25 cellular contexts compared by ENCODE assay signal in genomic region chr1:1170215-1170890, GRCh38. TPM values are rescaled to one million over a fixed set of nuclear protein-coding genes. Genes with fewer than 3 reads are reported as not detected.
A peak's percentile ranks its signal among the peaks of the same experiment; 100 is the strongest.
DNase-seq lines count a peak whose midpoint lies in the region; ATAC-seq, FAIRE-seq and TF ChIP-seq lines count a peak whose summit lies in the region.
"Had no signal": no experiment of that assay in that cellular context is flagged by ENCODE, and none has a peak within 500 bp of the region (broad histone marks: within the 10 kb centered on the region; RNA-seq: fewer than 3 reads in every experiment).

No MANE protein-coding gene starts in this region.

- H3K27me3 ChIP-seq in osteoblast (ENCODE audit: insufficient read depth, low read length) (peaks cover 26% of the 10 kb centered on the region), small intestine (ENCODE audit: control insufficient read depth in 2 of 2, insufficient read depth in 2 of 2, low read length in 2 of 2) (peaks cover 0 to 3% of the 10 kb centered on the region in 2 donors)

- POLR2A ChIA-PET in activated naive CD8-positive, alpha-beta T cell treated with anti-CD3 and anti-CD28 coated beads, Interleukin-2, amount 10 ng/mL, durations not matched to agents 7 days and 5 days (lab: Charles Lee) = interaction anchor here (1.0 to 1.3 kb wide), 2 partner anchors 40 to 157 kb away, joined by 4 read pairs; partner anchors contain the start of gene ISG15

- H3K4me2 ChIP-seq in osteoblast (ENCODE audit: insufficient read depth, low read length) = no peak overlapping the region

- H2AFZ ChIP-seq in osteoblast (ENCODE audit: low read length) = no peak overlapping the region

- peaks cover 9% of the 10 kb centered on the region for H3K4me1 Mint-ChIP-seq in activated naive CD8-positive, alpha-beta T cell treated with anti-CD3 and anti-CD28 coated beads, Interleukin-2, amount 10 ng/mL, durations not matched to agents 7 days and 5 days
- H3K4me1 Mint-ChIP-seq in activated naive CD8-positive, alpha-beta T cell treated with anti-CD3 and anti-CD28 coated beads, Interleukin-2, amount 50 U/mL, for 24 hours = peaks cover 29% of the 10 kb centered on the region

- H4K20me1 ChIP-seq in osteoblast (ENCODE audit: insufficient read depth, low read length) = no peaks in the 10 kb centered on the region

- no peak for TF ChIP-seq CTCF in osteoblast (IDR thresholded peaks at IDR 0.05; ENCODE audit: extremely low read depth, low read depth, low read length)

- peaks cover 11% of the 10 kb centered on the region for H3K27me3 Mint-ChIP-seq in activated naive CD8-positive, alpha-beta T cell treated with anti-CD3 and anti-CD28 coated beads, Interleukin-2, amount 10 ng/mL, durations not matched to agents 7 days and 5 days
- peaks cover 7% of the 10 kb centered on the region for H3K27me3 Mint-ChIP-seq in activated naive CD8-positive, alpha-beta T cell treated with anti-CD3 and anti-CD28 coated beads, Interleukin-2, amount 50 U/mL, for 24 hours

- peak overlapping the region; percentile 79 for H3K27ac Mint-ChIP-seq in activated naive CD8-positive, alpha-beta T cell treated with anti-CD3 and anti-CD28 coated beads, Interleukin-2, amount 10 ng/mL, durations not matched to agents 7 days and 5 days
- no peak overlapping the region for H3K27ac Mint-ChIP-seq in activated naive CD8-positive, alpha-beta T cell treated with anti-CD3 and anti-CD28 coated beads, Interleukin-2, amount 50 U/mL, for 24 hours
- H3K27ac Mint-ChIP-seq: activated naive CD4-positive, alpha-beta T cell treated with anti-CD3 and anti-CD28 coated beads, Interleukin-2, amount 50 U/mL, for 24 hours; CD4-positive, alpha-beta T cell; stimulated activated naive CD8-positive, alpha-beta T cell treated with anti-CD3 and anti-CD28 coated beads, Interleukin-15, Interleukin-2, amounts not matched to agents 100 ng/mL and 50 ng/mL, for 24 hours; T-helper 2 cell treated with Interferon-gamma antibody and Interleukin-4, amounts not matched to agents 5 μg/mL and 100 μg/mL, for 36 hours had no signal

- H3K79me2 ChIP-seq in osteoblast (ENCODE audit: insufficient read depth, low read length) = no peaks in the 10 kb centered on the region

- no peaks in the 10 kb centered on the region for H3K36me3 Mint-ChIP-seq in activated naive CD8-positive, alpha-beta T cell treated with anti-CD3 and anti-CD28 coated beads, Interleukin-2, amount 10 ng/mL, durations not matched to agents 7 days and 5 days
- no peaks in the 10 kb centered on the region for H3K36me3 Mint-ChIP-seq in activated naive CD8-positive, alpha-beta T cell treated with anti-CD3 and anti-CD28 coated beads, Interleukin-2, amount 50 U/mL, for 24 hours (ENCODE audit: low read depth)
- H3K36me3 Mint-ChIP-seq: activated naive CD4-positive, alpha-beta T cell treated with anti-CD3 and anti-CD28 coated beads, Interleukin-2, amount 50 U/mL, for 24 hours; brain had no signal

- H3K36me3 ChIP-seq in osteoblast (ENCODE audit: insufficient read depth, low read length) = no peaks in the 10 kb centered on the region
- H3K36me3 ChIP-seq in small intestine (ENCODE audit: control insufficient read depth in 2 of 2, insufficient read depth in 2 of 2, low read length in 2 of 2) = no peaks in the 10 kb centered on the region
- H3K36me3 ChIP-seq: uterus had no signal

- H3K9me3 Mint-ChIP-seq in activated naive CD8-positive, alpha-beta T cell treated with anti-CD3 and anti-CD28 coated beads, Interleukin-2, amount 10 ng/mL, durations not matched to agents 7 days and 5 days = no peaks in the 10 kb centered on the region
- H3K9me3 Mint-ChIP-seq in activated naive CD8-positive, alpha-beta T cell treated with anti-CD3 and anti-CD28 coated beads, Interleukin-2, amount 50 U/mL, for 24 hours = no peaks in the 10 kb centered on the region
- H3K9me3 Mint-ChIP-seq: activated naive CD4-positive, alpha-beta T cell treated with anti-CD3 and anti-CD28 coated beads, Interleukin-2, amount 50 U/mL, for 24 hours; CD4-positive, alpha-beta T cell; stimulated activated naive CD8-positive, alpha-beta T cell treated with anti-CD3 and anti-CD28 coated beads, Interleukin-15, Interleukin-2, amounts not matched to agents 100 ng/mL and 50 ng/mL, for 24 hours; T-helper 2 cell treated with Interferon-gamma antibody and Interleukin-4, amounts not matched to agents 5 μg/mL and 100 μg/mL, for 36 hours had no signal

- H3K4me3 ChIP-seq in osteoblast (ENCODE audit: insufficient read depth, low read length) = no peak overlapping the region
- no peak overlapping the region for H3K4me3 ChIP-seq in small intestine (ENCODE audit: low read depth in 1 of 2, low read length in 2 of 2)
- H3K4me3 ChIP-seq: esophagus squamous epithelium, uterus had no signal

- FAIRE-seq in RCC 7860 (lab: Jason Lieb, UNC) (no peak), small intestine (lab: Jason Lieb, UNC) (no peak)
- FAIRE-seq: A204.1 had no signal

- H3K4me1 ChIP-seq in osteoblast (ENCODE audit: insufficient read depth, low read length) = no peaks in the 10 kb centered on the region
- peaks cover 0 to 2% of the 10 kb centered on the region in 2 donors for H3K4me1 ChIP-seq in small intestine (ENCODE audit: control insufficient read depth in 2 of 2, insufficient read depth in 1 of 2, low read depth in 1 of 2, low read length in 1 of 2)
- H3K4me1 ChIP-seq: uterus had no signal

- peak; percentile 29 for DNase-seq in activated naive CD8-positive, alpha-beta T cell treated with anti-CD3 and anti-CD28 coated beads, Interleukin-2, amount 10 ng/mL, durations not matched to agents 7 days and 5 days
- DNase-seq in activated naive CD8-positive, alpha-beta T cell treated with anti-CD3 and anti-CD28 coated beads, Interleukin-2, amount 50 U/mL, for 24 hours = no peak
- DNase-seq in RCC 7860 (ENCODE audit: low spot score) (peak; percentile 21), iPS-NIHi11 (ENCODE audit: low spot score) (peak; percentile 9), osteoblast (ENCODE audit: insufficient read length, low spot score, missing footprints) (peak; percentile 78), AG08395 (ENCODE audit: low spot score) (no peak), HuH-7.5 (ENCODE audit: low spot score) (no peak), small intestine (no peak)
- DNase-seq: activated CD8-positive, alpha-beta memory T cell treated with anti-CD3 and anti-CD28 coated beads, Interleukin-2, amount 50 U/mL, for 48 hours; CD4-positive, alpha-beta T cell; EL; esophagus squamous epithelium; Kasumi-1; NCI-H187; uterus had no signal

- H3K27ac ChIP-seq in osteoblast (ENCODE audit: low read depth, low read length) (no peak overlapping the region), small intestine (ENCODE audit: low read depth in 1 of 2, low read length in 1 of 2) (no peak overlapping the region)
- H3K27ac ChIP-seq: esophagus squamous epithelium, HL-60, uterus had no signal

- no peak overlapping the region for H3K4me3 Mint-ChIP-seq in activated naive CD8-positive, alpha-beta T cell treated with anti-CD3 and anti-CD28 coated beads, Interleukin-2, amount 10 ng/mL, durations not matched to agents 7 days and 5 days
- no peak overlapping the region for H3K4me3 Mint-ChIP-seq in activated naive CD8-positive, alpha-beta T cell treated with anti-CD3 and anti-CD28 coated beads, Interleukin-2, amount 50 U/mL, for 24 hours
- H3K4me3 Mint-ChIP-seq: activated naive CD4-positive, alpha-beta T cell treated with anti-CD3 and anti-CD28 coated beads, Interleukin-2, amount 50 U/mL, for 24 hours; brain; CD4-positive, alpha-beta T cell; stimulated activated naive CD8-positive, alpha-beta T cell treated with anti-CD3 and anti-CD28 coated beads, Interleukin-15, Interleukin-2, amounts not matched to agents 100 ng/mL and 50 ng/mL, for 24 hours; T-helper 2 cell treated with Interferon-gamma antibody and Interleukin-4, amounts not matched to agents 5 μg/mL and 100 μg/mL, for 36 hours had no signal

- H3K9me3 ChIP-seq in osteoblast (ENCODE audit: low read depth, low read length) (no peaks in the 10 kb centered on the region), small intestine (ENCODE audit: control insufficient read depth, low read depth) (no peaks in the 10 kb centered on the region)
- H3K9me3 ChIP-seq: esophagus squamous epithelium, uterus had no signal

- ATAC-seq in activated naive CD8-positive, alpha-beta T cell treated with anti-CD3 and anti-CD28 coated beads, Interleukin-2, amount 10 ng/mL, durations not matched to agents 7 days and 5 days (ENCODE audit: low read depth) = no peak
- no peak for ATAC-seq in activated naive CD8-positive, alpha-beta T cell treated with anti-CD3 and anti-CD28 coated beads, Interleukin-2, amount 50 U/mL, for 24 hours

- 29 to 49% (median 45%) methylated on average over 18 to 19 of the region's 19 CpGs for WGBS in small intestine, 3 donors

RNA-seq across cellular contexts. Expression of gene TTLL10, which starts 3.3 kb away (rescaled TPM):
- not detected for total RNA-seq in activated naive CD8-positive, alpha-beta T cell treated with anti-CD3 and anti-CD28 coated beads, Interleukin-2, amount 10 ng/mL, durations not matched to agents 7 days and 5 days
- total RNA-seq in osteoblast = not detected in 2 replicates
- under 1 TPM in 1 of 3 donors, not detected in 2; 0.36 TPM for polyA plus RNA-seq in small intestine
- total RNA-seq: dermis microvascular lymphatic vessel endothelial cell, kidney epithelial cell, NCI-H460, pulmonary artery endothelial cell had no signal

RNA-seq across cellular contexts. Expression of gene TNFRSF18, which starts 36.0 kb away (rescaled TPM):
- total RNA-seq in activated naive CD8-positive, alpha-beta T cell treated with anti-CD3 and anti-CD28 coated beads, Interleukin-2, amount 10 ng/mL, durations not matched to agents 7 days and 5 days = 10 to 100 TPM; 11.4 to 15.0 TPM
- total RNA-seq in osteoblast = 0.29 TPM in 1 of 2 replicates, not detected in the other
- 1 to 10 TPM in 2 of 3 donors, not detected in 1; 1.8 to 5.9 TPM for polyA plus RNA-seq in small intestine
- total RNA-seq: NCI-H460, pulmonary artery endothelial cell had no signal

RNA-seq across cellular contexts. Expression of gene TNFRSF4, which starts 43.6 kb away (rescaled TPM):
- total RNA-seq in activated naive CD8-positive, alpha-beta T cell treated with anti-CD3 and anti-CD28 coated beads, Interleukin-2, amount 10 ng/mL, durations not matched to agents 7 days and 5 days = 1 to 10 TPM; 2.4 to 3.1 TPM
- under 0.01 TPM in 1 of 2 replicates, not detected in the other for total RNA-seq in osteoblast
- 1 to 10 TPM in 2 of 3 donors, not detected in 1; 3.1 to 3.5 TPM for polyA plus RNA-seq in small intestine
- total RNA-seq: NCI-H460 had no signal

RNA-seq across cellular contexts. Expression of gene C1orf159, which starts 54.5 kb away (rescaled TPM):
- total RNA-seq in activated naive CD8-positive, alpha-beta T cell treated with anti-CD3 and anti-CD28 coated beads, Interleukin-2, amount 10 ng/mL, durations not matched to agents 7 days and 5 days = 10 to 100 TPM; 22.7 to 23.0 TPM
- total RNA-seq in osteoblast = 5.4 and 8.5 TPM in 2 replicates
- polyA plus RNA-seq in small intestine = 10 to 100 TPM; 12.4 to 19.0 (median 12.7) TPM

Comparison
In these comparisons a context has a peak if more than half of its experiments do, and no peak if none do; other contexts are left out.
1. DNase-seq: peak in activated naive CD8-positive, alpha-beta T cell treated with anti-CD3 and anti-CD28 coated beads, Interleukin-2, amount 10 ng/mL, durations not matched to agents 7 days and 5 days (single experiment), RCC 7860 (single experiment), iPS-NIHi11 (single experiment) and osteoblast (single experiment); none in activated naive CD8-positive, alpha-beta T cell treated with anti-CD3 and anti-CD28 coated beads, Interleukin-2, amount 50 U/mL, for 24 hours (single experiment), AG08395 (single experiment), HuH-7.5 (single experiment) and small intestine (single experiment).